ENCODE assay signal across 7 cellular contexts in the genomic region with DNA sequence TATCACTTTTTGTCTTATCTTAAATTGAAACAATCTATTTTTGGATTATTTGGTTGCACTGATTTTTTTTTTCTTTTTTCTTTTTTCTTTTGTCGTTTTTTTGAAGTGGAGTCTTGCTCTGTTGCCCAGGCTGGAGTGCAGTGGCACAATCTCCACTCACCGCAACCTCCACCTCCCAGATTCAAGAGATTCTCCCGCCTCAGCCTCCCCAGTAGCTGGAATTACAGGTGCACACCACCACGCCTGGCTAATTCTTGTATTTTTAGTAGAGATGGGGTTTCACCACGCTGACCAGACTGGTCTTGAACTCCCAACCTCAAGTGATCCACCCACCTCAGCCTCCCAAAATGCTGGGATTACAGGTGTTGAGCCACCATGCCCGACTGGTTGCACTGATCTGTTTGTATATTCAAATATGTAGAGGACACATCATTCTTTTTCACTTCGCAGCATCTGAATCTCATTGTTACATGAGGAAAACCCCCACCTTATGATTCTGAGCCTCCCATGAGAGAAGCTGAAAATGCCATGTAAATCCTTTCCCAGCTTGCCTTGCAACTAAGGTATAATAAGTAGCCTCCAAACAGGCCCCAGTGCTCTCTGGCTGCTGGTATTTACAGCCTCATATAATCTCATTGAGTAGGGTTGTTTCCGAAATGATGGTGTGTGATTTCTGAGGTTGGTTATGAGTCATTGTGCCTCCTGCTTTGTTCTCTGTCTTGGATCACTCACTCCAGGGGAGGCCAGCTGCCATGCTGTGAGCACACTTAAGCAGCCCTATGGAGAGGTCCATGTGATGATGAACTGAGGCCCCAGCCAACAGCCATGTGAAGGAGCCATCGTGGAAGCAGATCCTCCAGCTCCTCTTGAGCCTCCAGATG. TPM values are rescaled to one million over a fixed set of nuclear protein-coding genes. Genes with fewer than 3 reads are reported as not detected.
DNase-seq lines count a peak whose midpoint lies in the region; ATAC-seq, FAIRE-seq and TF ChIP-seq lines count a peak whose summit lies in the region.

No MANE protein-coding gene starts in this region.

- no peaks in the 10 kb centered on the region for H3K27me3 ChIP-seq in GM23248 (replicated peaks; ENCODE audit: insufficient read depth)
- no peaks in the 10 kb centered on the region for H3K27me3 ChIP-seq in vagina

- ATAC-seq in GM18505 (IDR thresholded peaks at IDR 0.05; ENCODE audit: unreplicated experiment): peak; percentile 32

- no peak for TF ChIP-seq CTCF in vagina (IDR thresholded peaks at IDR 0.05)

- no peaks in the 10 kb centered on the region; the same call in 1 of the 2 replicates for H3F3A ChIP-seq in GM23248 (ENCODE audit: insufficient read depth)

- DNase-seq in GM23248: peak; percentile 78
- peak; percentile 52 for DNase-seq in MV-4-11 (lab: John Stamatoyannopoulos, UW)
- peak; percentile 86 for DNase-seq in activated naive CD4-positive, alpha-beta T cell treated with anti-CD3 and anti-CD28 coated beads for 36 hours
- peak; percentile 30 to 31 for DNase-seq in stimulated activated CD4-positive, alpha-beta T cell treated with anti-CD3 and anti-CD28 coated beads, Interleukin-1b, Interleukin-23, amount 100 ng/mL, for 4 hours (ENCODE audit: low read depth in 2 of 2)
- DNase-seq in vagina (ENCODE audit: extremely low spot score in 2 of 2): no peak
- no peak for DNase-seq in HTR-8/SVneo (ENCODE audit: insufficient read length, low spot score)

- H3K36me3 ChIP-seq in GM23248 (ENCODE audit: low read depth) (no peaks in the 10 kb centered on the region), vagina (no peaks in the 10 kb centered on the region)

- H3K4me3 ChIP-seq in GM23248: no peak overlapping the region
- H3K4me3 ChIP-seq in vagina: no peak overlapping the region

- in situ Hi-C loops in GM23248 (cut with MboI): no loop called here

- peaks cover 39% of the 10 kb centered on the region for H3K4me1 Mint-ChIP-seq in activated naive CD4-positive, alpha-beta T cell treated with anti-CD3 and anti-CD28 coated beads for 36 hours (ENCODE audit: low read depth)

- H3K36me3 Mint-ChIP-seq in activated naive CD4-positive, alpha-beta T cell treated with anti-CD3 and anti-CD28 coated beads for 36 hours (ENCODE audit: low read depth): peaks cover 6% of the 10 kb centered on the region

- no peaks in the 10 kb centered on the region for H3K27me3 Mint-ChIP-seq in activated naive CD4-positive, alpha-beta T cell treated with anti-CD3 and anti-CD28 coated beads for 36 hours (ENCODE audit: low read depth)

- H3K9me3 ChIP-seq in GM23248 (ENCODE audit: low read depth) (no peaks in the 10 kb centered on the region), vagina (no peaks in the 10 kb centered on the region)

- FAIRE-seq in HTR-8/SVneo (lab: Jason Lieb, UNC): no peak

- H3K9me2 ChIP-seq in GM23248 (ENCODE audit: insufficient read depth): no peaks in the 10 kb centered on the region

- no peak overlapping the region for H3K9ac ChIP-seq in GM23248

- H3K27ac ChIP-seq in GM23248 (0 out of 2 replicates have a peak overlapping the region, but pooled peaks have one; percentile 7), vagina (no peak overlapping the region)

- H3K79me2 ChIP-seq in GM23248 (ENCODE audit: insufficient read depth): no peaks in the 10 kb centered on the region

- peak; percentile 75 for TF ChIP-seq POLR2A in GM18505 (IDR thresholded peaks at IDR 0.05; ENCODE audit: borderline replicate concordance, extremely low read depth, insufficient read depth, insufficient read length)
- TF ChIP-seq POLR2A in vagina (IDR thresholded peaks at IDR 0.05): no peak

- peak overlapping the region; percentile 31; the same call in 1 of the 2 replicates for H2AFZ ChIP-seq in GM23248

- H3K4me1 ChIP-seq in GM23248 (ENCODE audit: insufficient read depth) (peaks cover 8% of the 10 kb centered on the region), vagina (peaks cover 9% of the 10 kb centered on the region)

- peak overlapping the region; percentile 69 for H3K4me3 Mint-ChIP-seq in activated naive CD4-positive, alpha-beta T cell treated with anti-CD3 and anti-CD28 coated beads for 36 hours

- 68% methylated on average over 9 of the region's 9 CpGs for WGBS in GM23248 (ENCODE audit: low coverage in 1 of 2, low lambda C conversion rate in 2 of 2, missing lambda C conversion rate in 2 of 2), 2 experiments

- H3K9me3 Mint-ChIP-seq in activated naive CD4-positive, alpha-beta T cell treated with anti-CD3 and anti-CD28 coated beads for 36 hours: peaks cover 2% of the 10 kb centered on the region

- CTCF ChIA-PET in activated naive CD4-positive, alpha-beta T cell treated with anti-CD3 and anti-CD28 coated beads for 36 hours (lab: Charles Lee): interaction anchor here (0.9 to 1.4 kb wide), 2 partner anchors 26 to 41 kb away, joined by 4 to 6 read pairs; no protein-coding TSS in a partner anchor

- no peaks in the 10 kb centered on the region for H4K20me1 ChIP-seq in GM23248 (ENCODE audit: insufficient read depth)

- H3K27ac Mint-ChIP-seq in activated naive CD4-positive, alpha-beta T cell treated with anti-CD3 and anti-CD28 coated beads for 36 hours: peak overlapping the region; percentile 90

- H3K4me2 ChIP-seq in GM23248 (ENCODE audit: unreplicated experiment): no peak overlapping the region

- intact Hi-C loops in activated naive CD4-positive, alpha-beta T cell treated with anti-CD3 and anti-CD28 coated beads for 36 hours (cut with micrococcal nuclease): loop anchor here (1.0 to 5.0 kb wide), 11 partner anchors 18 to 757 kb away; a partner anchor contains a TSS
- intact Hi-C loops in vagina (cut with DNase I): no loop called here

RNA-seq across cellular contexts. Expression of a gene that starts 5.2 kb away (rescaled TPM):
- total RNA-seq in GM23248 (2014; rRNA removed; shearing (Covaris generic)): 477 and 555 TPM in 2 replicates
- polyA plus RNA-seq in GM23248 (2016; fragmentation: Nextera tagmentation; extraction: Ambion mirVana): 969 and 998 TPM in 2 replicates
- total RNA-seq in activated naive CD4-positive, alpha-beta T cell treated with anti-CD3 and anti-CD28 coated beads for 36 hours: 100 to 1,000 TPM; 392 to 418 TPM
- total RNA-seq in vagina: 222 TPM

RNA-seq across cellular contexts. Expression of a gene that starts 40.7 kb away (rescaled TPM):
- 22.8 and 24.0 TPM in 2 replicates for total RNA-seq in GM23248 (2014; rRNA removed; shearing (Covaris generic))
- polyA plus RNA-seq in GM23248 (2016; fragmentation: Nextera tagmentation; extraction: Ambion mirVana): 25.5 and 28.5 TPM in 2 replicates
- total RNA-seq in activated naive CD4-positive, alpha-beta T cell treated with anti-CD3 and anti-CD28 coated beads for 36 hours: 10 to 100 TPM; 18.0 to 19.3 TPM
- total RNA-seq in vagina: 24.6 TPM

Comparison
In these comparisons a context has a peak if more than half of its experiments do, and no peak if none do; other contexts are left out.
1. DNase-seq: peak in GM23248 (single experiment), MV-4-11 (single experiment), activated naive CD4-positive, alpha-beta T cell treated with anti-CD3 and anti-CD28 coated beads for 36 hours (single experiment) and stimulated activated CD4-positive, alpha-beta T cell treated with anti-CD3 and anti-CD28 coated beads, Interleukin-1b, Interleukin-23, amount 100 ng/mL, for 4 hours (2 of 2); none in vagina (0 of 2) and HTR-8/SVneo (single experiment).